Comparison of ENCODE assay signal across 16 cellular contexts in genomic region chr5:133688386-133688785, GRCh38.
DNase-seq lines count a peak whose midpoint lies in the region; ATAC-seq and TF ChIP-seq lines count a peak whose summit lies in the region.
"Had no signal": no experiment of that assay in that cellular context is flagged by ENCODE, and none has a peak within 500 bp of the region (broad histone marks: within the 10 kb centered on the region; RNA-seq: fewer than 3 reads in every experiment).

No MANE protein-coding gene starts in this region.

- ATAC-seq in HG02885 (IDR thresholded peaks at IDR 0.05; ENCODE audit: poor library complexity, unreplicated experiment) (peak; percentile 67), HG02588 (IDR thresholded peaks at IDR 0.05; ENCODE audit: unreplicated experiment) (no peak), HG02981 (IDR thresholded peaks at IDR 0.05; ENCODE audit: unreplicated experiment) (no peak)
- ATAC-seq: natural killer cell had no signal

- H3K4me3 ChIP-seq in epithelial cell of esophagus (ENCODE audit: low read length): no peak overlapping the region
- H3K4me3 ChIP-seq: Peyer's patch had no signal

- peak; percentile 4 for DNase-seq in ELR (ENCODE audit: low read depth)
- peak; percentile 29 for DNase-seq in GM13977 (ENCODE audit: low spot score)
- DNase-seq in epithelial cell of esophagus (ENCODE audit: low read depth): peak; percentile 52
- no peak for DNase-seq in cerebellar cortex (ENCODE audit: low spot score)
- DNase-seq: activated effector memory CD4-positive, alpha-beta T cell treated with Interleukin-2 at 50 U/mL for 16 hours; anterior cingulate cortex; DMS 273 treated with DMSO at 0.1 percent for 48 hours; natural killer cell; NCI-H1436 treated with DMSO at 0.1 percent for 48 hours; NCI-H82; Peyer's patch; posterior cingulate gyrus; stimulated activated CD4-positive, alpha-beta T cell treated with anti-CD3 and anti-CD28 coated beads, Interleukin-4, amount 100 ng/mL, for 24 hours had no signal

- TF ChIP-seq CTCF in GM13977 (IDR thresholded peaks at IDR 0.05; ENCODE audit: extremely low read depth, insufficient read depth, missing control alignments): no peak
- no peak for TF ChIP-seq CTCF in epithelial cell of esophagus (IDR thresholded peaks at IDR 0.05; ENCODE audit: insufficient read depth, low read depth, low read length, missing control alignments)

- in situ Hi-C loops in GM13977 (cut with MboI; ENCODE audit: low pct_unique_long_range_greater_than_20kb, low sequenced_read_pairs, unreplicated experiment): no loop called here
